8 cellular contexts compared by ENCODE assay signal in genomic region chr3:15602146-15602536, GRCh38. TPM values are rescaled to one million over a fixed set of nuclear protein-coding genes. Genes with fewer than 3 reads are reported as not detected.
DNase-seq lines count a peak whose midpoint lies in the region; ATAC-seq and TF ChIP-seq lines count a peak whose summit lies in the region.

No MANE protein-coding gene starts in this region.

- H3K4me3 ChIP-seq in gastroesophageal sphincter: peak overlapping the region; percentile 90 to 96
- H3K4me3 ChIP-seq in gastrocnemius medialis: peak overlapping the region; percentile 73 to 94 (median 92)

- 1 to 3% methylated on average over 9 of the region's 9 CpGs for WGBS in gastroesophageal sphincter (ENCODE audit: low coverage in 1 of 2), 2 donors

- no peaks in the 10 kb centered on the region for H3K27me3 ChIP-seq in gastroesophageal sphincter
- no peaks in the 10 kb centered on the region for H3K27me3 ChIP-seq in gastrocnemius medialis

- in situ Hi-C loops in gastrocnemius medialis (cut with MboI; ENCODE audit: low sequenced_read_pairs in 4 of 4): loop anchor here in 1 of 4 donors (25.0 kb wide), 2 partner anchors 660 to 935 kb away; partner anchors contain the start of genes DPH3 and OXNAD1

- ATAC-seq in GM18511 (IDR thresholded peaks at IDR 0.05; ENCODE audit: unreplicated experiment) (peak; percentile 23), HG02759 (IDR thresholded peaks at IDR 0.05; ENCODE audit: unreplicated experiment) (peak; percentile 13), SK-N-SH treated with all-trans-retinoic acid at 6 μM for 48 hours (peak; percentile 34), gastroesophageal sphincter (peak; percentile 8), gastrocnemius medialis (peak; percentile 24 to 33)

- peak overlapping the region; percentile 88 to 96 (median 90) for H3K27ac ChIP-seq in gastroesophageal sphincter
- H3K27ac ChIP-seq in gastrocnemius medialis: peak overlapping the region; percentile 87 to 92 (median 91)

- TF ChIP-seq CTCF in gastroesophageal sphincter (IDR thresholded peaks at IDR 0.05) (no peak), gastrocnemius medialis (IDR thresholded peaks at IDR 0.05 in 4 of 5, conservative IDR thresholded peaks at IDR 0.05 in 1 of 5) (no peak)

- H3K36me3 ChIP-seq in gastroesophageal sphincter (peaks cover 0 to 30% of the 10 kb centered on the region in 2 donors), gastrocnemius medialis (peaks cover 0 to 15% of the 10 kb centered on the region in 2 donors)

- no peak for TF ChIP-seq EP300 in gastroesophageal sphincter (IDR thresholded peaks at IDR 0.05)

- H3K9me3 ChIP-seq in gastroesophageal sphincter (no peaks in the 10 kb centered on the region), gastrocnemius medialis (no peaks in the 10 kb centered on the region)

- no peak for TF ChIP-seq POLR2A in gastroesophageal sphincter (IDR thresholded peaks at IDR 0.05)
- no peak for TF ChIP-seq POLR2A in gastrocnemius medialis (IDR thresholded peaks at IDR 0.05)

- peaks cover 14 to 68% (median 16%) of the 10 kb centered on the region in 3 donors for H3K4me1 ChIP-seq in gastroesophageal sphincter
- peaks cover 26 to 45% of the 10 kb centered on the region in 2 donors for H3K4me1 ChIP-seq in gastrocnemius medialis

- DNase-seq in gastrocnemius medialis (no peak), iPS-NIHi7 (ENCODE audit: extremely low spot score) (no peak), DMS153 treated with DMSO at 0.1 percent for 48 hours (lab: John Stamatoyannopoulos, UW; ENCODE audit: unreplicated experiment) (no peak), NCI-H1105 treated with DMSO at 0.1 percent for 48 hours (lab: John Stamatoyannopoulos, UW) (no peak)

- intact Hi-C loops in gastrocnemius medialis (cut with DNase I; ENCODE audit: low total_unique reads): loop anchor here (5.0 kb wide), 2 partner anchors 35 to 1425 kb away; partner anchors contain the start of genes LSM3 and XPC

TF ChIP-seq in SK-N-SH treated with all-trans-retinoic acid at 6 μM for 48 hours, 23 proteins besides CTCF, POLR2A, EP300 and RAD21:
- TF ChIP-seq BACH2 (CRISPR knock-in tag; IDR thresholded peaks at IDR 0.05; ENCODE audit: borderline replicate concordance) (no peak), GLIS3 (CRISPR knock-in tag; IDR thresholded peaks at IDR 0.05) (no peak), ISL1 (CRISPR knock-in tag; IDR thresholded peaks at IDR 0.05) (no peak), ZNF8 (CRISPR knock-in tag; IDR thresholded peaks at IDR 0.05) (no peak), TOX (CRISPR knock-in tag; IDR thresholded peaks at IDR 0.05; ENCODE audit: borderline replicate concordance) (no peak)

RNA-seq across cellular contexts. Expression of gene BTD, which starts 0.6 kb away (rescaled TPM):
- 10 to 100 TPM; 20.5 to 53.9 (median 44.6) TPM for total RNA-seq in gastroesophageal sphincter
- total RNA-seq in gastrocnemius medialis: 10 to 100 TPM; 15.1 to 39.7 (median 26.0) TPM

RNA-seq across cellular contexts. Expression of gene HACL1, which starts 0.8 kb away (rescaled TPM):
- total RNA-seq in gastroesophageal sphincter (10 to 100 TPM; 17.0 to 37.0 (median 20.4) TPM), gastrocnemius medialis (10 to 100 TPM; 23.5 to 27.1 (median 24.5) TPM)
